In the genomic region with DNA sequence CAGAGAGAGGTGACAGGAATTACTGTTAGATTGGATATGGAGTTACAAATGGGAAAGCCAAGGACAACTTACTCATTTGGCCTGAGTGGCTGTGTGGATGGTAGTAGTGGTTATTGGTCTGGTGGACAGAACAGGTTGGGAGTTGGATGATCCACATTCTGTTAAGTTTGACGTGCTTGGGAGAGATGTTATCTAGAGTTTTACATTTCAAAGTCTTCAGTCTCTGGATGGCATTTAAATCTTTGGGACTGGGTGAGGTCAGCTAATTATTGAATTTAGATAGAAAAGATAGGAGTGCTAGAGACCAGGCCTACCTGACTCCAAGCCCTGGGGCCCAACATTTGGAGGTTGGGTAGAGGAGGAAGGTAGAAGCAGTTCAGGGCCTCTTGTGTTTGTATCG, we compare ENCODE assay signal across 15 cellular contexts.
DNase-seq lines count a peak whose midpoint lies in the region; ATAC-seq and TF ChIP-seq lines count a peak whose summit lies in the region.
"Had no signal": no experiment of that assay in that cellular context is flagged by ENCODE, and none has a peak within 500 bp of the region (broad histone marks: within the 10 kb centered on the region; RNA-seq: fewer than 3 reads in every experiment).

No MANE protein-coding gene starts in this region.

- no peak for ATAC-seq in stimulated activated naive B cell treated with anti-CD40 and anti-IgM and Interleukin-4, amounts not matched to agents 10 μg/mL and 1 μg/mL and 100 μg/mL, for 72 hours (replicated peaks)
- no peak for ATAC-seq in omental fat pad (ENCODE audit: low FRiP score)
- ATAC-seq: A549, HepG2 had no signal

- peaks cover 46% of the 10 kb centered on the region for H3K4me1 Mint-ChIP-seq in activated CD4-positive, alpha-beta T cell treated with anti-CD3 and anti-CD28 coated beads, Interleukin-2, amount 10 ng/mL, durations not matched to agents 24 days and 14 days
- peaks cover 90% of the 10 kb centered on the region for H3K4me1 Mint-ChIP-seq in HFFc6 (ENCODE audit: low read depth)
- peaks cover 57% of the 10 kb centered on the region for H3K4me1 Mint-ChIP-seq in chondrocyte (ENCODE audit: low read depth)
- H3K4me1 Mint-ChIP-seq in stimulated activated naive B cell treated with anti-CD40 and anti-IgM and Interleukin-4, amounts not matched to agents 10 μg/mL and 1 μg/mL and 100 μg/mL, for 72 hours, result peaks cover 28 to 61% of the 10 kb centered on the region in 2 donors

- H3K27ac Mint-ChIP-seq in activated CD4-positive, alpha-beta T cell treated with anti-CD3 and anti-CD28 coated beads, Interleukin-2, amount 10 ng/mL, durations not matched to agents 24 days and 14 days, result peak overlapping the region; percentile 25
- H3K27ac Mint-ChIP-seq in HFFc6 (peak overlapping the region; percentile 52), chondrocyte (ENCODE audit: unreplicated experiment) (peak overlapping the region; percentile 53)
- peak overlapping the region; percentile 38 for H3K27ac Mint-ChIP-seq in stimulated activated naive B cell treated with anti-CD40 and anti-IgM and Interleukin-4, amounts not matched to agents 10 μg/mL and 1 μg/mL and 100 μg/mL, for 72 hours
- H3K27ac Mint-ChIP-seq: CD4-positive, alpha-beta T cell had no signal

- H3K27me3 Mint-ChIP-seq in activated CD4-positive, alpha-beta T cell treated with anti-CD3 and anti-CD28 coated beads, Interleukin-2, amount 10 ng/mL, durations not matched to agents 24 days and 14 days, result no peaks in the 10 kb centered on the region
- H3K27me3 Mint-ChIP-seq in HFFc6 (ENCODE audit: insufficient read depth), result no peaks in the 10 kb centered on the region
- no peaks in the 10 kb centered on the region for H3K27me3 Mint-ChIP-seq in chondrocyte (ENCODE audit: low read depth)
- H3K27me3 Mint-ChIP-seq in stimulated activated naive B cell treated with anti-CD40 and anti-IgM and Interleukin-4, amounts not matched to agents 10 μg/mL and 1 μg/mL and 100 μg/mL, for 72 hours, result no peaks in the 10 kb centered on the region
- H3K27me3 Mint-ChIP-seq: CD4-positive, alpha-beta T cell had no signal

- peaks cover 27% of the 10 kb centered on the region for H3K36me3 Mint-ChIP-seq in activated CD4-positive, alpha-beta T cell treated with anti-CD3 and anti-CD28 coated beads, Interleukin-2, amount 10 ng/mL, durations not matched to agents 24 days and 14 days (ENCODE audit: low read depth)
- peaks cover 30% of the 10 kb centered on the region for H3K36me3 Mint-ChIP-seq in HFFc6 (ENCODE audit: low read depth)
- no peaks in the 10 kb centered on the region for H3K36me3 Mint-ChIP-seq in chondrocyte (ENCODE audit: low read depth)
- peaks cover 34 to 42% of the 10 kb centered on the region in 2 donors for H3K36me3 Mint-ChIP-seq in stimulated activated naive B cell treated with anti-CD40 and anti-IgM and Interleukin-4, amounts not matched to agents 10 μg/mL and 1 μg/mL and 100 μg/mL, for 72 hours

- peaks cover 4% of the 10 kb centered on the region for H3K9me3 Mint-ChIP-seq in activated CD4-positive, alpha-beta T cell treated with anti-CD3 and anti-CD28 coated beads, Interleukin-2, amount 10 ng/mL, durations not matched to agents 24 days and 14 days
- H3K9me3 Mint-ChIP-seq in HFFc6, result no peaks in the 10 kb centered on the region; the same call in 1 of the 2 replicates
- peaks cover 4% of the 10 kb centered on the region for H3K9me3 Mint-ChIP-seq in chondrocyte (ENCODE audit: low read depth)
- peaks cover 3 to 7% of the 10 kb centered on the region in 2 donors for H3K9me3 Mint-ChIP-seq in stimulated activated naive B cell treated with anti-CD40 and anti-IgM and Interleukin-4, amounts not matched to agents 10 μg/mL and 1 μg/mL and 100 μg/mL, for 72 hours
- H3K9me3 Mint-ChIP-seq: CD4-positive, alpha-beta T cell had no signal

- intact Hi-C loops in activated CD4-positive, alpha-beta T cell treated with anti-CD3 and anti-CD28 coated beads, Interleukin-2, amount 10 ng/mL, durations not matched to agents 24 days and 14 days (cut with micrococcal nuclease), result loop anchor here (2.0 to 5.0 kb wide), 2 partner anchors 51 to 83 kb away; no protein-coding TSS in a partner anchor

- no peak overlapping the region for H3K4me3 Mint-ChIP-seq in activated CD4-positive, alpha-beta T cell treated with anti-CD3 and anti-CD28 coated beads, Interleukin-2, amount 10 ng/mL, durations not matched to agents 24 days and 14 days
- H3K4me3 Mint-ChIP-seq in HFFc6, result peak overlapping the region; percentile 2; the same call in 1 of the 2 replicates
- no peak overlapping the region for H3K4me3 Mint-ChIP-seq in chondrocyte (ENCODE audit: unreplicated experiment)
- no peak overlapping the region for H3K4me3 Mint-ChIP-seq in stimulated activated naive B cell treated with anti-CD40 and anti-IgM and Interleukin-4, amounts not matched to agents 10 μg/mL and 1 μg/mL and 100 μg/mL, for 72 hours
- H3K4me3 Mint-ChIP-seq: CD4-positive, alpha-beta T cell had no signal

- DNase-seq in activated CD4-positive, alpha-beta T cell treated with anti-CD3 and anti-CD28 coated beads, Interleukin-2, amount 10 ng/mL, durations not matched to agents 24 days and 14 days, result no peak
- DNase-seq in activated CD4-positive, alpha-beta T cell treated with anti-CD3 and anti-CD28 coated beads, Interleukin-2, amount 50 U/mL, for 48 hours, result no peak
- no peak for DNase-seq in HFFc6
- no peak for DNase-seq in chondrocyte (ENCODE audit: low spot score)
- no peak for DNase-seq in stimulated activated naive B cell treated with anti-CD40 and anti-IgM and Interleukin-4, amounts not matched to agents 10 μg/mL and 1 μg/mL and 100 μg/mL, for 72 hours
- no peak for DNase-seq in omental fat pad (ENCODE audit: low spot score)
- no peak for DNase-seq in A172 (ENCODE audit: low spot score)
- no peak for DNase-seq in DMS 273 (lab: John Stamatoyannopoulos, UW; ENCODE audit: unreplicated experiment)
- DNase-seq: CD4-positive, alpha-beta T cell; GF-D8; H7; NCI-H1105 treated with DMSO at 0.1 percent for 48 hours; NCI-H187 treated with DMSO at 0.1 percent for 48 hours had no signal

- TF ChIP-seq CTCF in HFFc6 (IDR thresholded peaks at IDR 0.05) (no peak), chondrocyte (IDR thresholded peaks at IDR 0.05) (no peak), omental fat pad (IDR thresholded peaks at IDR 0.05) (no peak)
